12 cellular contexts compared by ENCODE assay signal in genomic region chr1:17250601-17251000, GRCh38. TPM values are rescaled to one million over a fixed set of nuclear protein-coding genes. Genes with fewer than 3 reads are reported as not detected.
DNase-seq lines count a peak whose midpoint lies in the region; ATAC-seq and TF ChIP-seq lines count a peak whose summit lies in the region.
"Had no signal": no experiment of that assay in that cellular context is flagged by ENCODE, and none has a peak within 500 bp of the region (broad histone marks: within the 10 kb centered on the region; RNA-seq: fewer than 3 reads in every experiment).

No MANE protein-coding gene starts in this region.

- DNase-seq in DMS53 (lab: John Stamatoyannopoulos, UW) (peak; percentile 80), KG1 (lab: John Stamatoyannopoulos, UW) (peak; percentile 79), UCSD-AML1 (lab: John Stamatoyannopoulos, UW; ENCODE audit: unreplicated experiment) (peak; percentile 64), mucosa of gallbladder (ENCODE audit: low spot score) (peak; percentile 85), ascending aorta (ENCODE audit: low spot score in 2 of 2) (no peak), kidney glomerular epithelial cell (lab: John Stamatoyannopoulos, UW) (no peak)
- DNase-seq: activated CD4-positive, CD25-positive, alpha-beta regulatory T cell treated with anti-CD3 and anti-CD28 coated beads, Interleukin-2, amount 50 U/mL, for 72 hours; left cardiac atrium; NCI-H345 had no signal

- H3K27me3 ChIP-seq in ascending aorta, result no peaks in the 10 kb centered on the region

- no peaks in the 10 kb centered on the region for H3K9me3 ChIP-seq in ascending aorta

- no peak overlapping the region for H3K27ac ChIP-seq in ascending aorta
- H3K27ac ChIP-seq: C4-2B had no signal

- ATAC-seq in HG03095 (IDR thresholded peaks at IDR 0.05; ENCODE audit: unreplicated experiment) (no peak), GM21619 (IDR thresholded peaks at IDR 0.05; ENCODE audit: unreplicated experiment) (no peak)
- ATAC-seq: left cardiac atrium had no signal

- no peak for TF ChIP-seq CTCF in ascending aorta (IDR thresholded peaks at IDR 0.05)

- H3K4me1 ChIP-seq in ascending aorta, result no peaks in the 10 kb centered on the region

- H3K36me3 ChIP-seq in ascending aorta, result no peaks in the 10 kb centered on the region

- no peak overlapping the region for H3K4me3 ChIP-seq in ascending aorta

- intact Hi-C loops in ascending aorta (cut with DNase I), result no loop called here

RNA-seq across cellular contexts. Expression of gene PADI3, which starts 1.7 kb away (rescaled TPM):
- total RNA-seq in mucosa of gallbladder, result 0.72 TPM
- total RNA-seq in ascending aorta, result not detected
- total RNA-seq: left cardiac atrium had no signal

RNA-seq across cellular contexts. Expression of gene PADI1, which starts 45.7 kb away (rescaled TPM):
- not detected for total RNA-seq in mucosa of gallbladder
- not detected for total RNA-seq in ascending aorta
- total RNA-seq: left cardiac atrium had no signal

RNA-seq across cellular contexts. Expression of gene PADI4, which starts 57.4 kb away (rescaled TPM):
- 0.78 TPM for total RNA-seq in mucosa of gallbladder
- total RNA-seq in ascending aorta, result not detected

Comparison
In these comparisons a context has a peak if more than half of its experiments do, and no peak if none do; other contexts are left out.
1. DNase-seq: peak in DMS53 (single experiment), KG1 (single experiment), UCSD-AML1 (single experiment) and mucosa of gallbladder (single experiment); none in ascending aorta (0 of 2) and kidney glomerular epithelial cell (single experiment).